22 cellular contexts compared by ENCODE assay signal in genomic region chr6:47729457-47729856, GRCh38. TPM values are rescaled to one million over a fixed set of nuclear protein-coding genes. Genes with fewer than 3 reads are reported as not detected.
"Had no signal": no experiment of that assay in that cellular context is flagged by ENCODE, and none has a peak within 500 bp of the region (broad histone marks: within the 10 kb centered on the region; RNA-seq: fewer than 3 reads in every experiment).

No MANE protein-coding gene starts in this region.

- ATAC-seq: naive thymus-derived CD8-positive, alpha-beta T cell; pancreas; WTC11 had no signal

- H3K4me1 Mint-ChIP-seq: activated CD4-positive, alpha-beta memory T cell treated with anti-CD3 and anti-CD28 coated beads, Interleukin-2, amount 10 ng/mL, durations not matched to agents 7 days and 5 days had no signal

- H3K27ac ChIP-seq: dorsolateral prefrontal cortex, left lung, pancreas, spleen, tibial nerve had no signal

- H3K36me3 ChIP-seq: left lung, pancreas, spleen, tibial nerve had no signal

- H3K27ac Mint-ChIP-seq: activated CD4-positive, alpha-beta memory T cell treated with anti-CD3 and anti-CD28 coated beads, Interleukin-2, amount 10 ng/mL, durations not matched to agents 7 days and 5 days; naive thymus-derived CD8-positive, alpha-beta T cell; WTC11 had no signal

- H3K4me2 ChIP-seq: SK-N-SH had no signal

- H3K4me3 ChIP-seq: dorsolateral prefrontal cortex, left lung, pancreas, spleen, tibial nerve had no signal

- H3K9me2 ChIP-seq: SK-N-SH had no signal

- H3K36me3 Mint-ChIP-seq: naive thymus-derived CD8-positive, alpha-beta T cell; WTC11 had no signal

- DNase-seq: activated CD4-positive, alpha-beta memory T cell treated with anti-CD3 and anti-CD28 coated beads, Interleukin-2, amount 10 ng/mL, durations not matched to agents 7 days and 5 days; activated CD4-positive, alpha-beta T cell treated with anti-CD3 and anti-CD28 coated beads for 4 hours; activated effector memory CD4-positive, alpha-beta T cell treated with anti-CD3 and anti-CD28 coated beads, Interleukin-2, amount 50 U/mL, for 16 hours; activated naive CD4-positive, alpha-beta T cell treated with anti-CD3 and anti-CD28 coated beads, Interleukin-2, amount 50 U/mL, for 16 hours; activated T-cell treated with anti-CD3 and anti-CD28 coated beads, Interleukin-2, amount 50 U/mL, for 4 hours; caudate nucleus; dorsolateral prefrontal cortex; foreskin melanocyte; hypothalamus; kidney; left lung; naive thymus-derived CD8-positive, alpha-beta T cell; pancreas; SK-N-SH; spleen; stimulated activated naive CD4-positive, alpha-beta T cell; substantia nigra had no signal

- H3K27me3 Mint-ChIP-seq: activated CD4-positive, alpha-beta memory T cell treated with anti-CD3 and anti-CD28 coated beads, Interleukin-2, amount 10 ng/mL, durations not matched to agents 7 days and 5 days had no signal

- H3K4me3 Mint-ChIP-seq: activated CD4-positive, alpha-beta memory T cell treated with anti-CD3 and anti-CD28 coated beads, Interleukin-2, amount 10 ng/mL, durations not matched to agents 7 days and 5 days; activated T-cell treated with anti-CD3 and anti-CD28 coated beads, Interleukin-2, amount 50 U/mL, for 4 hours; naive thymus-derived CD8-positive, alpha-beta T cell; WTC11 had no signal

- H3K9ac ChIP-seq: SK-N-SH had no signal

- H3K9me3 Mint-ChIP-seq: activated CD4-positive, alpha-beta memory T cell treated with anti-CD3 and anti-CD28 coated beads, Interleukin-2, amount 10 ng/mL, durations not matched to agents 7 days and 5 days; activated T-cell treated with anti-CD3 and anti-CD28 coated beads, Interleukin-2, amount 50 U/mL, for 4 hours had no signal

- H3K9me3 ChIP-seq: left lung, pancreas, SK-N-SH, tibial nerve had no signal

- H3K4me1 ChIP-seq: left lung, pancreas, spleen, tibial nerve had no signal

- H3K27me3 ChIP-seq: left lung, pancreas, spleen, tibial nerve had no signal

RNA-seq across cellular contexts. Expression of gene ADGRF4, which starts 31.1 kb away (rescaled TPM):
- total RNA-seq: activated CD4-positive, alpha-beta memory T cell treated with anti-CD3 and anti-CD28 coated beads, Interleukin-2, amount 10 ng/mL, durations not matched to agents 7 days and 5 days; activated T-cell treated with anti-CD3 and anti-CD28 coated beads, Interleukin-2, amount 50 U/mL, for 4 hours; fibroblast of lung; kidney; mesenteric fat pad; naive thymus-derived CD8-positive, alpha-beta T cell; pancreas; pulmonary artery endothelial cell; spleen; tibial nerve; WTC11 had no signal

RNA-seq across cellular contexts. Expression of gene OPN5, which starts 52.4 kb away (rescaled TPM):
- total RNA-seq: activated CD4-positive, alpha-beta memory T cell treated with anti-CD3 and anti-CD28 coated beads, Interleukin-2, amount 10 ng/mL, durations not matched to agents 7 days and 5 days; activated T-cell treated with anti-CD3 and anti-CD28 coated beads, Interleukin-2, amount 50 U/mL, for 4 hours; fibroblast of lung; left lung; mesenteric fat pad; naive thymus-derived CD8-positive, alpha-beta T cell; pancreas; pulmonary artery endothelial cell; spleen; tibial nerve; WTC11 had no signal
